8 cellular contexts compared by ENCODE assay signal in genomic region chr5:75510836-75511434, GRCh38. TPM values are rescaled to one million over a fixed set of nuclear protein-coding genes. Genes with fewer than 3 reads are reported as not detected.
DNase-seq lines count a peak whose midpoint lies in the region; ATAC-seq, FAIRE-seq and TF ChIP-seq lines count a peak whose summit lies in the region.

No MANE protein-coding gene starts in this region.

- H3K4me3 Mint-ChIP-seq in brain = peak overlapping the region; percentile 93 to 98 (median 97)

- H3K4me3 ChIP-seq in SU-DHL-6 (ENCODE audit: insufficient read depth, low read length, poor library complexity, severe bottlenecking) (peak overlapping the region; percentile 82), small intestine (ENCODE audit: low read depth in 1 of 2, low read length in 2 of 2) (peak overlapping the region; percentile 96 to 100)

- H3K27ac Mint-ChIP-seq in brain = peak overlapping the region; percentile 97 to 100 (median 98)

- H3K9ac ChIP-seq in SU-DHL-6 (ENCODE audit: low read length) = peak overlapping the region; percentile 83

- H3F3A ChIP-seq in SU-DHL-6 (ENCODE audit: insufficient read depth) = peaks cover 15% of the 10 kb centered on the region; the same call in 1 of the 2 replicates

- H3K4me1 Mint-ChIP-seq in brain = peaks cover 80% of the 10 kb centered on the region

- no peak for FAIRE-seq in small intestine (lab: Jason Lieb, UNC)

- WGBS in small intestine, 3 donors = 0 to 1% (median 0%) methylated on average over 43 to 54 of the region's 54 CpGs

- H3K9me2 ChIP-seq in SU-DHL-6 (replicated peaks; ENCODE audit: insufficient read depth, low read length) = no peaks in the 10 kb centered on the region

- H3K4me1 ChIP-seq in small intestine (ENCODE audit: control insufficient read depth in 2 of 2, insufficient read depth in 1 of 2, low read depth in 1 of 2, low read length in 1 of 2) = peaks cover 0 to 10% of the 10 kb centered on the region in 2 donors

- peaks cover 34% of the 10 kb centered on the region for H3K36me3 Mint-ChIP-seq in brain

- H3K9me3 Mint-ChIP-seq in brain = peaks cover 0 to 16% (median 8%) of the 10 kb centered on the region in 5 experiments

- H4K20me1 ChIP-seq in SU-DHL-6 (ENCODE audit: low read depth, low read length) = peaks cover 13% of the 10 kb centered on the region; the same call in 1 of the 2 replicates

- peaks cover 88% of the 10 kb centered on the region for H3K79me2 ChIP-seq in SU-DHL-6 (ENCODE audit: insufficient read depth, low read length)

- peak; percentile 19 for ATAC-seq in GM18870 (IDR thresholded peaks at IDR 0.05; ENCODE audit: unreplicated experiment)
- peak; percentile 18 for ATAC-seq in HG03108 (IDR thresholded peaks at IDR 0.05; ENCODE audit: unreplicated experiment)

- H2AFZ ChIP-seq in SU-DHL-6 (ENCODE audit: low read depth, low read length, severe bottlenecking) = peak overlapping the region; percentile 80

- H3K4me2 ChIP-seq in SU-DHL-6 (ENCODE audit: low read depth, low read length, poor library complexity, severe bottlenecking) = peak overlapping the region; percentile 80

- peak; percentile 40 for DNase-seq in iPS-NIHi11 (ENCODE audit: low spot score)
- peak; percentile 69 for DNase-seq in small intestine
- no peak for DNase-seq in cortex of kidney (lab: John Stamatoyannopoulos, UW)

- H3K9me3 ChIP-seq in SU-DHL-6 (ENCODE audit: insufficient read depth, low read length) (no peaks in the 10 kb centered on the region), small intestine (ENCODE audit: control insufficient read depth, low read depth) (no peaks in the 10 kb centered on the region)

- peaks cover 7% of the 10 kb centered on the region for H3K27me3 Mint-ChIP-seq in brain

- no peak for TF ChIP-seq CTCF in 22Rv1 (IDR thresholded peaks at IDR 0.05)
- no peak for TF ChIP-seq CTCF in SU-DHL-6 (IDR thresholded peaks at IDR 0.05; ENCODE audit: insufficient read depth, low read length, poor library complexity, severe bottlenecking)
- TF ChIP-seq CTCF in brain (conservative IDR thresholded peaks at IDR 0.05) = no peak

- H3K27ac ChIP-seq in 22Rv1 (peak overlapping the region; percentile 69), SU-DHL-6 (ENCODE audit: low read depth, low read length) (no peak overlapping the region; the same call in 1 of the 2 replicates), small intestine (ENCODE audit: low read depth in 1 of 2, low read length in 1 of 2) (peak overlapping the region; percentile 94 to 97)

- H3K27me3 ChIP-seq in SU-DHL-6 (ENCODE audit: low read length) (no peaks in the 10 kb centered on the region), small intestine (ENCODE audit: control insufficient read depth in 2 of 2, insufficient read depth in 2 of 2, low read length in 2 of 2) (no peaks in the 10 kb centered on the region)

- H3K36me3 ChIP-seq in SU-DHL-6 (ENCODE audit: low read length) = 0 out of 2 replicates have a peak, but pooled peaks cover 3% of the 10 kb centered on the region
- no peaks in the 10 kb centered on the region for H3K36me3 ChIP-seq in small intestine (ENCODE audit: control insufficient read depth in 2 of 2, insufficient read depth in 2 of 2, low read length in 2 of 2)

RNA-seq across cellular contexts. Expression of gene CERT1, which starts 0.5 kb away (rescaled TPM):
- polyA plus RNA-seq in brain (ENCODE audit: insufficient read depth, low read depth, low replicate concordance) (10.3 TPM), small intestine (10 to 100 TPM; 15.1 to 24.4 (median 20.0) TPM)

RNA-seq across cellular contexts. Expression of gene POLK, which starts 0.8 kb away (rescaled TPM):
- 1.6 TPM for polyA plus RNA-seq in brain (ENCODE audit: insufficient read depth, low read depth, low replicate concordance)
- polyA plus RNA-seq in small intestine = 1 to 10 TPM; 3.2 to 5.4 (median 3.8) TPM
